21 cellular contexts compared by ENCODE assay signal in genomic region chr13:112978561-112979405, GRCh38. TPM values are rescaled to one million over a fixed set of nuclear protein-coding genes. Genes with fewer than 3 reads are reported as not detected.
DNase-seq lines count a peak whose midpoint lies in the region; ATAC-seq, FAIRE-seq and TF ChIP-seq lines count a peak whose summit lies in the region.
"Had no signal": no experiment of that assay in that cellular context is flagged by ENCODE, and none has a peak within 500 bp of the region (broad histone marks: within the 10 kb centered on the region; RNA-seq: fewer than 3 reads in every experiment).

No MANE protein-coding gene starts in this region.

- H3K27ac Mint-ChIP-seq in GM23338 = no peak overlapping the region
- H3K27ac Mint-ChIP-seq in activated CD8-positive, alpha-beta memory T cell treated with anti-CD3 and anti-CD28 coated beads, Interleukin-2, amount 10 ng/mL, durations not matched to agents 7 days and 5 days = no peak overlapping the region
- H3K27ac Mint-ChIP-seq in immature natural killer cell = no peak overlapping the region

- peaks cover 12% of the 10 kb centered on the region for H3K27me3 Mint-ChIP-seq in GM23338 (ENCODE audit: insufficient read depth, low read depth, poor library complexity)
- H3K27me3 Mint-ChIP-seq in activated CD8-positive, alpha-beta memory T cell treated with anti-CD3 and anti-CD28 coated beads, Interleukin-2, amount 10 ng/mL, durations not matched to agents 7 days and 5 days = peaks cover 2% of the 10 kb centered on the region
- H3K27me3 Mint-ChIP-seq in immature natural killer cell (ENCODE audit: low read depth in 3 of 3) = peaks cover 6 to 11% (median 11%) of the 10 kb centered on the region in 3 donors

- H3K4me1 Mint-ChIP-seq in GM23338 (peaks cover 25% of the 10 kb centered on the region; the same call in 2 of the 3 replicates), immature natural killer cell (no peaks in the 10 kb centered on the region)
- H3K4me1 Mint-ChIP-seq in activated CD8-positive, alpha-beta memory T cell treated with anti-CD3 and anti-CD28 coated beads, Interleukin-2, amount 10 ng/mL, durations not matched to agents 7 days and 5 days = no peaks in the 10 kb centered on the region

- no peaks in the 10 kb centered on the region for H3K4me1 ChIP-seq in GM23338 (ENCODE audit: insufficient read depth)
- H3K4me1 ChIP-seq in HepG2 (ENCODE audit: insufficient read depth, low read length) = peaks cover 12% of the 10 kb centered on the region
- peaks cover 0 to 8% (median 4%) of the 10 kb centered on the region in 4 donors for H3K4me1 ChIP-seq in stomach
- H3K4me1 ChIP-seq: SJCRH30 had no signal

- no peak for TF ChIP-seq CTCF in GM23338 (conservative IDR thresholded peaks at IDR 0.05; ENCODE audit: low read depth in 2 of 2)
- no peak for TF ChIP-seq CTCF in dorsolateral prefrontal cortex (IDR thresholded peaks at IDR 0.05 in 54 of 56, conservative IDR thresholded peaks at IDR 0.05 in 2 of 56; ENCODE audit: low read depth in 1 of 56, partially characterized antibody in 56 of 56)
- TF ChIP-seq CTCF in HepG2 (CRISPR knock-in tag; IDR thresholded peaks at IDR 0.05) = no peak
- TF ChIP-seq CTCF in stomach (IDR thresholded peaks at IDR 0.05) = no peak

- no peaks in the 10 kb centered on the region for H3K9me3 Mint-ChIP-seq in GM23338
- no peaks in the 10 kb centered on the region for H3K9me3 Mint-ChIP-seq in activated CD8-positive, alpha-beta memory T cell treated with anti-CD3 and anti-CD28 coated beads, Interleukin-2, amount 10 ng/mL, durations not matched to agents 7 days and 5 days (ENCODE audit: low read depth)
- H3K9me3 Mint-ChIP-seq in immature natural killer cell = peaks cover 0 to 1% (median 0%) of the 10 kb centered on the region in 6 donors

- BruUV-seq in HepG2 (replicated peaks; lab: Mats Ljungman, UMichigan) = no TSS peak

- no peak for FAIRE-seq in HepG2 (lab: Jason Lieb, UNC)
- no peak for FAIRE-seq in GM12891 (lab: Jason Lieb, UNC)
- FAIRE-seq: colon, G401.6, GM12892 had no signal

- no peak overlapping the region for H2AFZ ChIP-seq in GM23338
- no peak overlapping the region for H2AFZ ChIP-seq in HepG2 (ENCODE audit: low read length)

- no peak overlapping the region for H3K4me3 Mint-ChIP-seq in GM23338
- no peak overlapping the region for H3K4me3 Mint-ChIP-seq in activated CD8-positive, alpha-beta memory T cell treated with anti-CD3 and anti-CD28 coated beads, Interleukin-2, amount 10 ng/mL, durations not matched to agents 7 days and 5 days
- H3K4me3 Mint-ChIP-seq in immature natural killer cell = no peak overlapping the region

- H3K27me3 ChIP-seq in GM23338 (ENCODE audit: insufficient read depth) (no peaks in the 10 kb centered on the region), dorsolateral prefrontal cortex (peaks cover 0 to 3% (median 0%) of the 10 kb centered on the region in 45 donors), HepG2 (ENCODE audit: control insufficient read depth in 1 of 2, insufficient read depth in 2 of 2, low read length in 2 of 2) (no peaks in the 10 kb centered on the region), stomach (peaks cover 0 to 19% (median 0%) of the 10 kb centered on the region in 3 donors)
- H3K27me3 ChIP-seq: SJCRH30 had no signal

- 90% methylated on average over 16 of the region's 25 CpGs for whole genome bisulfite sequencing in HepG2 (ENCODE audit: low lambda C conversion rate)
- WGBS in stomach, 5 donors = 63 to 73% (median 67%) methylated on average over 19 to 25 of the region's 25 CpGs

- H3K4me3 ChIP-seq in GM23338 (no peak overlapping the region), dorsolateral prefrontal cortex (peak overlapping the region in 48 of 59 donors; percentile 20 to 61 (median 44)), HepG2 (replicated peaks in 1 of 3; ENCODE audit: insufficient read depth in 1 of 3, low read depth in 2 of 3, low read length in 3 of 3) (no peak overlapping the region), stomach (peak overlapping the region; percentile 19 to 35 (median 26))
- H3K4me3 ChIP-seq: SJCRH30 had no signal

- H4K20me1 ChIP-seq in GM23338 (replicated peaks; ENCODE audit: insufficient read depth) (no peaks in the 10 kb centered on the region; the same call in 1 of the 2 replicates), HepG2 (ENCODE audit: insufficient read depth, low read length) (no peaks in the 10 kb centered on the region)

- no peaks in the 10 kb centered on the region for H3F3A ChIP-seq in GM23338 (replicated peaks; ENCODE audit: low read depth)

- no peak for TF ChIP-seq RAD21 in HepG2 (CRISPR knock-in tag; IDR thresholded peaks at IDR 0.05)

- CTCF ChIA-PET in HepG2 (lab: Yijun Ruan, JAX; ENCODE audit: low intra/inter-chr PET ratio, low total read pairs) = no interaction called here
- CTCF ChIA-PET in activated CD8-positive, alpha-beta memory T cell treated with anti-CD3 and anti-CD28 coated beads, Interleukin-2, amount 10 ng/mL, durations not matched to agents 7 days and 5 days (lab: Charles Lee) = interaction anchor here (0.6 kb wide), 1 partner anchor 28 kb away, joined by 3 read pairs; no protein-coding TSS in a partner anchor

- intact Hi-C loops in dorsolateral prefrontal cortex (cut with DNase I) (no loop called here), HepG2 (cut with micrococcal nuclease; ENCODE audit: unreplicated experiment) (no loop called here), stomach (cut with DNase I; ENCODE audit: low total_unique reads) (no loop called here)

- H3K36me3 ChIP-seq in GM23338 (ENCODE audit: insufficient read depth) = no peaks in the 10 kb centered on the region
- H3K36me3 ChIP-seq in HepG2 (replicated peaks in 1 of 2; ENCODE audit: control insufficient read depth in 1 of 2, insufficient read depth in 2 of 2, low read length in 2 of 2) = peaks cover 3 to 9% of the 10 kb centered on the region in 2 experiments; a peak in 3 of 5 replicates
- H3K36me3 ChIP-seq in stomach = no peaks in the 10 kb centered on the region
- H3K36me3 ChIP-seq: SJCRH30 had no signal

- no peak overlapping the region for H3K4me2 ChIP-seq in GM23338
- H3K4me2 ChIP-seq in HepG2 (ENCODE audit: low read depth, low read length) = no peak overlapping the region

- in situ Hi-C loops in HepG2 (cut with HindIII; ENCODE audit: extremely low pct_ligation_motif_present, low pct_unique_long_range_greater_than_20kb) = no loop called here

- ATAC-seq in GM23338 = peak; percentile 8; the same call in 1 of the 3 replicates
- no peak for ATAC-seq in HepG2
- no peak for ATAC-seq in GM18868 (IDR thresholded peaks at IDR 0.05; ENCODE audit: unreplicated experiment)
- no peak for ATAC-seq in activated CD8-positive, alpha-beta memory T cell treated with anti-CD3 and anti-CD28 coated beads, Interleukin-2, amount 10 ng/mL, durations not matched to agents 7 days and 5 days
- ATAC-seq: HCT116 had no signal

- POLR2A ChIA-PET in HepG2 (lab: Yijun Ruan, JAX) = no interaction called here

- TF ChIP-seq EP300 in HepG2 (IDR thresholded peaks at IDR 0.05; ENCODE audit: low read depth in 2 of 2, low read length in 2 of 2) (no peak), HepG2 (CRISPR knock-in tag; IDR thresholded peaks at IDR 0.05; ENCODE audit: borderline replicate concordance) (no peak), stomach (IDR thresholded peaks at IDR 0.05) (no peak)

- no peak overlapping the region for H3K9ac ChIP-seq in HepG2 (ENCODE audit: insufficient read depth, low read depth, low read length)

- H3K9me3 ChIP-seq in HepG2 (ENCODE audit: low read length) = no peaks in the 10 kb centered on the region
- H3K9me3 ChIP-seq in stomach = no peaks in the 10 kb centered on the region
- H3K9me3 ChIP-seq: SJCRH30 had no signal

- H3K79me2 ChIP-seq in GM23338 (replicated peaks; ENCODE audit: insufficient read depth) (no peaks in the 10 kb centered on the region; the same call in 1 of the 2 replicates), HepG2 (ENCODE audit: insufficient read depth, low read length) (peaks cover 2% of the 10 kb centered on the region)

- H3K36me3 Mint-ChIP-seq in GM23338 (ENCODE audit: low read depth) (no peaks in the 10 kb centered on the region), immature natural killer cell (no peaks in the 10 kb centered on the region)
- H3K36me3 Mint-ChIP-seq in activated CD8-positive, alpha-beta memory T cell treated with anti-CD3 and anti-CD28 coated beads, Interleukin-2, amount 10 ng/mL, durations not matched to agents 7 days and 5 days = no peaks in the 10 kb centered on the region

- H3K27ac ChIP-seq in GM23338 (ENCODE audit: low read depth) (no peak overlapping the region), dorsolateral prefrontal cortex (peak overlapping the region in 45 of 59 donors; percentile 10 to 94 (median 67)), HepG2 (ENCODE audit: extremely low read length, insufficient read depth, low read length) (no peak overlapping the region), stomach (peak overlapping the region in 4 of 5 donors; percentile 48 to 61 (median 54))
- H3K27ac ChIP-seq: epithelial cell of prostate, SJCRH30 had no signal

- TF ChIP-seq POLR2A in HepG2 (IDR thresholded peaks at IDR 0.05; ENCODE audit: insufficient read depth in 1 of 2, low read depth in 2 of 2, low read length in 2 of 2) (no peak), stomach (IDR thresholded peaks at IDR 0.05) (no peak), GM12891 (IDR thresholded peaks at IDR 0.05; ENCODE audit: low read depth, low read length) (no peak)

- no peak for DNase-seq in GM23338 (ENCODE audit: low spot score)
- DNase-seq in dorsolateral prefrontal cortex = no peak
- DNase-seq in HepG2 (ENCODE audit: low spot score) = no peak
- DNase-seq in stomach = no peak
- DNase-seq in GM12891 (ENCODE audit: insufficient read length, low spot score) = no peak
- no peak for DNase-seq in activated CD8-positive, alpha-beta memory T cell treated with anti-CD3 and anti-CD28 coated beads, Interleukin-2, amount 10 ng/mL, durations not matched to agents 7 days and 5 days
- no peak for DNase-seq in immature natural killer cell
- DNase-seq: activated gamma-delta T cell; anterior cingulate cortex; Calu3; MM.1S; NCI-H2081 treated with DMSO at 0.1 percent for 48 hours; NCI-H526; SJCRH30; stimulated activated naive CD4-positive, alpha-beta T cell had no signal

- no peaks in the 10 kb centered on the region for H3K9me2 ChIP-seq in GM23338 (ENCODE audit: insufficient read depth)

RNA-seq across cellular contexts. Expression of gene MCF2L, which starts 9.8 kb away (rescaled TPM):
- 22.9 and 25.6 TPM in 2 replicates for total RNA-seq in GM23338 (2014; rRNA removed; shearing (Covaris generic))
- polyA plus RNA-seq in GM23338 (2016; fragmentation: Nextera tagmentation; extraction: Ambion mirVana) = 4.8 and 7.4 TPM in 2 replicates
- 100 to 1,000 TPM; 181 to 436 (median 311) TPM for total RNA-seq in dorsolateral prefrontal cortex
- total RNA-seq in HepG2 (2016; rRNA removed; fragmentation: Illumina TruSeq; extraction: Trizol) = 13.7 and 19.4 TPM in 2 replicates
- 2.3 and 3.4 TPM in 2 replicates for total RNA-seq in HepG2 (2016; cell fraction: cytosol; rRNA removed; fragmentation: Illumina TruSeq; extraction: Trizol; ENCODE audit: low read depth)
- 10.9 and 20.3 TPM in 2 replicates for total RNA-seq in HepG2 (2016; cell fraction: insoluble cytoplasmic fraction; rRNA removed; fragmentation: Illumina TruSeq; extraction: Trizol)
- 5.5 and 5.6 TPM in 2 replicates for total RNA-seq in HepG2 (2016; cell fraction: membrane; rRNA removed; fragmentation: Illumina TruSeq; extraction: Trizol)
- 24.6 and 25.3 TPM in 2 replicates for total RNA-seq in HepG2 (2016; cell fraction: nucleus; rRNA removed; fragmentation: Illumina TruSeq; extraction: Trizol)
- 28.4 and 33.6 TPM in 2 replicates for polyA plus RNA-seq in HepG2 (2011; rRNA removed)
- 13.6 and 15.2 TPM in 2 replicates for polyA plus RNA-seq in HepG2 (2011; cell fraction: cytosol; rRNA removed)
- polyA plus RNA-seq in HepG2 (2011; cell fraction: nucleus; rRNA removed) = 196 and 262 TPM in 2 replicates
- 26.3 and 28.9 TPM in 2 replicates for polyA plus RNA-seq in HepG2 (2012)
- polyA plus RNA-seq in HepG2 (2016; cell fraction: cytosol; fragmentation: Illumina TruSeq; extraction: Trizol; ENCODE audit: low read depth) = 1.1 and 1.3 TPM in 2 replicates
- 10.3 and 10.5 TPM in 2 replicates for polyA plus RNA-seq in HepG2 (2016; cell fraction: insoluble cytoplasmic fraction; fragmentation: Illumina TruSeq; extraction: Trizol; ENCODE audit: low read depth)
- 1.6 and 2.4 TPM in 2 replicates for polyA plus RNA-seq in HepG2 (2016; cell fraction: membrane; fragmentation: Illumina TruSeq; extraction: Trizol; ENCODE audit: low read depth)
- 57.7 and 66.1 TPM in 2 replicates for polyA plus RNA-seq in HepG2 (2016; cell fraction: nucleus; fragmentation: Illumina TruSeq; extraction: Trizol; ENCODE audit: insufficient read depth, low read depth)
- polyA minus RNA-seq in HepG2 (2011; rRNA and poly(A)+ RNA removed; ENCODE audit: low replicate concordance) = 39.0 and 75.0 TPM in 2 replicates
- polyA minus RNA-seq in HepG2 (2011; cell fraction: cytosol; rRNA and poly(A)+ RNA removed) = 16.7 and 21.1 TPM in 2 replicates
- 89.5 and 90.6 TPM in 2 replicates for polyA minus RNA-seq in HepG2 (2011; cell fraction: nucleus; rRNA and poly(A)+ RNA removed)
- 100 to 1,000 TPM in 1 of 5 donors, 10 to 100 TPM in 4; 39.1 to 363 (median 58.6) TPM for total RNA-seq in stomach
- 10 to 100 TPM; 10.8 to 20.0 (median 13.3) TPM for polyA plus RNA-seq in stomach
- polyA plus RNA-seq in GM12891 (2012; ENCODE audit: low read depth, missing spikeins) = 1.2 TPM
- 1 to 10 TPM; 1.6 to 2.8 TPM for total RNA-seq in activated CD8-positive, alpha-beta memory T cell treated with anti-CD3 and anti-CD28 coated beads, Interleukin-2, amount 10 ng/mL, durations not matched to agents 7 days and 5 days
- under 1 TPM in 1 of 3 donors, not detected in 2; 0.82 TPM for polyA plus RNA-seq in immature natural killer cell

Comparison
In these comparisons a context has a peak if more than half of its experiments do, and no peak if none do; other contexts are left out.
1. H3K27ac ChIP-seq: peak in dorsolateral prefrontal cortex (45 of 59) and stomach (4 of 5); none in GM23338 (single experiment) and HepG2 (single experiment).
2. H3K4me3 ChIP-seq: peak in dorsolateral prefrontal cortex (48 of 59) and stomach (4 of 4); none in GM23338 (single experiment) and HepG2 (0 of 3).